Comparison of ENCODE assay signal across 32 cellular contexts in the genomic region with DNA sequence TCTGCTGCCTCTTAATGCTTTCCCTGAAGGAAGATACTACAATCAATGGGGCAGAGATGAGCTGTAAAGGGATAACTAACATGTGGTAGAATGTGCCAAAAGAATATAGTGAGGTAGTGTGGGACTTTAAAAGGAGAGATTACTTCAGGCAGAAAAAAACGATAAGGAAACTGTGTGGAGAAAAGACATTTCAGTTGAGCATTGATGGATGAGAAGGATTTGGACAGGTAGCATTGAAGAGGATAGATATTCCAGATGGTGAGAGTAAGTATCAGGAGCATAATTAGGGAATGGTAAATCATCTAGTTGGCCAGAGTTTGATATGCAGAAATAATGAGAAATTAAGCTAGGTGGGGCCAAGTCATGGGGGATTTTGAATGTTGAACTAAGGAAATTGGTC.
"Had no signal": no experiment of that assay in that cellular context is flagged by ENCODE, and none has a peak within 500 bp of the region (broad histone marks: within the 10 kb centered on the region; RNA-seq: fewer than 3 reads in every experiment).

No MANE protein-coding gene starts in this region.

- DNase-seq: activated CD4-positive, alpha-beta T cell treated with anti-CD3 and anti-CD28 coated beads for 1 hour; activated CD4-positive, alpha-beta T cell treated with anti-CD3 and anti-CD28 coated beads for 4 hours; activated CD4-positive, alpha-beta T cell treated with anti-CD3 and anti-CD28 coated beads, Interleukin-2, amount 50 U/mL, for 1 hour; activated CD4-positive, alpha-beta T cell treated with anti-CD3 and anti-CD28 coated beads, Interleukin-2, amount 50 U/mL, for 48 hours; activated CD8-positive, alpha-beta memory T cell treated with anti-CD3 and anti-CD28 coated beads for 24 hours; activated CD8-positive, alpha-beta T cell treated with anti-CD3 and anti-CD28 coated beads for 36 hours; activated effector memory CD4-positive, alpha-beta T cell treated with Interleukin-2 at 50 U/mL for 16 hours; activated gamma-delta T cell treated with Interleukin-2 at 50 U/mL for 16 hours; activated naive CD4-positive, alpha-beta T cell treated with anti-CD3 and anti-CD28 coated beads, Interleukin-2, amount 50 U/mL, for 16 hours; activated naive CD4-positive, alpha-beta T cell treated with Interleukin-2 at 50 U/mL for 16 hours; activated T-cell treated with anti-CD3 and anti-CD28 coated beads, Interleukin-2, amount 50 U/mL, for 4 hours; amniotic stem cell; anterior cingulate cortex; brain microvascular endothelial cell; caudate nucleus; cortex of kidney; dermis blood vessel endothelial cell; effector CD8-positive, alpha-beta T cell; esophagus squamous epithelium; foreskin melanocyte; heart right ventricle; T-helper 1 cell; T-helper 17 cell; T1000 had no signal

- FAIRE-seq: astrocyte, colon, endometrium, endothelial cell of umbilical vein had no signal

- H3K27me3 Mint-ChIP-seq: activated CD8-positive, alpha-beta T cell treated with anti-CD3 and anti-CD28 coated beads for 36 hours; activated naive CD8-positive, alpha-beta T cell; activated T-helper 17 cell treated with anti-CD3 and anti-CD28 coated beads, Interleukin-2, amount 50 U/mL, for 72 hours; T-helper 17 cell had no signal

- ATAC-seq: activated CD8-positive, alpha-beta T cell treated with anti-CD3 and anti-CD28 coated beads for 36 hours; activated T-cell treated with anti-CD3 and anti-CD28 coated beads, Interleukin-2, amount 50 U/mL, for 4 hours; activated T-helper 17 cell treated with anti-CD3 and anti-CD28 coated beads, Interleukin-2, amount 50 U/mL, for 72 hours; gastroesophageal sphincter; heart right ventricle; T-helper 17 cell had no signal

- H3K4me1 Mint-ChIP-seq: activated T-helper 17 cell treated with anti-CD3 and anti-CD28 coated beads, Interleukin-2, amount 50 U/mL, for 72 hours; T-helper 17 cell had no signal

- H3K27ac Mint-ChIP-seq: activated CD8-positive, alpha-beta T cell treated with anti-CD3 and anti-CD28 coated beads for 36 hours; activated naive CD8-positive, alpha-beta T cell; activated T-helper 17 cell treated with anti-CD3 and anti-CD28 coated beads, Interleukin-2, amount 50 U/mL, for 72 hours; T-helper 17 cell; T-helper 2 cell treated with Interferon-gamma antibody and Interleukin-4, amounts not matched to agents 5 μg/mL and 100 μg/mL, for 36 hours had no signal

- H3K9me3 Mint-ChIP-seq: activated CD8-positive, alpha-beta T cell treated with anti-CD3 and anti-CD28 coated beads for 36 hours; activated T-cell treated with anti-CD3 and anti-CD28 coated beads, Interleukin-2, amount 50 U/mL, for 4 hours; activated T-helper 17 cell treated with anti-CD3 and anti-CD28 coated beads, Interleukin-2, amount 50 U/mL, for 72 hours; T-helper 2 cell treated with Interferon-gamma antibody and Interleukin-4, amounts not matched to agents 5 μg/mL and 100 μg/mL, for 36 hours had no signal

- H3K4me3 Mint-ChIP-seq: activated CD8-positive, alpha-beta T cell treated with anti-CD3 and anti-CD28 coated beads for 36 hours; activated naive CD8-positive, alpha-beta T cell; activated T-cell treated with anti-CD3 and anti-CD28 coated beads, Interleukin-2, amount 50 U/mL, for 4 hours; activated T-helper 17 cell treated with anti-CD3 and anti-CD28 coated beads, Interleukin-2, amount 50 U/mL, for 72 hours; T-helper 17 cell; T-helper 2 cell treated with Interferon-gamma antibody and Interleukin-4, amounts not matched to agents 5 μg/mL and 100 μg/mL, for 36 hours had no signal
